8 cellular contexts compared by ENCODE assay signal in genomic region chr14:63544641-63545234, GRCh38. TPM values are rescaled to one million over a fixed set of nuclear protein-coding genes. Genes with fewer than 3 reads are reported as not detected.
DNase-seq lines count a peak whose midpoint lies in the region; ATAC-seq and TF ChIP-seq lines count a peak whose summit lies in the region.

No MANE protein-coding gene starts in this region.

- no peak for ATAC-seq in GM18868 (IDR thresholded peaks at IDR 0.05; ENCODE audit: unreplicated experiment)

- TF ChIP-seq CTCF in AG04450 (IDR thresholded peaks at IDR 0.05; ENCODE audit: low read depth, low read length) (peak; percentile 76), GM13976 (IDR thresholded peaks at IDR 0.05; ENCODE audit: borderline replicate concordance, control extremely low read depth, extremely low read depth, insufficient read depth, missing control alignments) (peak; percentile 59), fibroblast of the aortic adventitia (IDR thresholded peaks at IDR 0.05; ENCODE audit: insufficient read depth, low read length) (peak; percentile 78)

- no peaks in the 10 kb centered on the region for H3K27me3 ChIP-seq in AG04450 (ENCODE audit: control insufficient read depth, insufficient read depth, low read length)

- POLR2A ChIA-PET in AG04450 (lab: Yijun Ruan, JAX) = no interaction called here

- H3K27ac ChIP-seq in AG04450 (ENCODE audit: low read depth, low read length) = no peak overlapping the region

- DNase-seq in AG04450 (ENCODE audit: low read depth, low spot score) (no peak), GM13976 (ENCODE audit: low spot score) (no peak), SW480 (ENCODE audit: low spot score) (peak; percentile 17), fibroblast of the aortic adventitia (ENCODE audit: low read depth) (peak; percentile 63), superior temporal gyrus (ENCODE audit: extremely low spot score) (peak; percentile 76), mesenteric fat pad (ENCODE audit: low spot score) (no peak), NOMO-1 (lab: John Stamatoyannopoulos, UW; ENCODE audit: unreplicated experiment in 2 of 2) (no peak)

- H3K4me3 ChIP-seq in AG04450 (ENCODE audit: low read depth, low read length) = peak overlapping the region; percentile 89
- H3K4me3 ChIP-seq in fibroblast of the aortic adventitia (ENCODE audit: low read depth, low read length) = peak overlapping the region; percentile 95

- CTCF ChIA-PET in AG04450 (lab: Charles Lee) = interaction anchor here (0.5 to 2.5 kb wide), 9 partner anchors 13 to 156 kb away, joined by 3 to 35 read pairs (median 3); no protein-coding TSS in a partner anchor

- in situ Hi-C loops in GM13976 (cut with MboI; ENCODE audit: low sequenced_read_pairs, unreplicated experiment) = no loop called here

- no peaks in the 10 kb centered on the region for H3K9me3 ChIP-seq in AG04450 (ENCODE audit: control insufficient read depth, insufficient read depth, low read length)

RNA-seq across cellular contexts. Expression of gene PPP2R5E, which starts 1.6 kb away (rescaled TPM):
- 18.2 and 20.3 TPM in 2 replicates for polyA plus RNA-seq in AG04450 (2011; rRNA removed)
- 10.1 and 24.6 TPM in 2 replicates for polyA minus RNA-seq in AG04450 (2011; rRNA and poly(A)+ RNA removed)
- total RNA-seq in fibroblast of the aortic adventitia (ENCODE audit: low replicate concordance) (16.0 and 31.7 TPM in 2 replicates), mesenteric fat pad (36.0 TPM)

Comparison
In these comparisons a context has a peak if more than half of its experiments do, and no peak if none do; other contexts are left out.
1. DNase-seq: peak in SW480 (single experiment), fibroblast of the aortic adventitia (single experiment) and superior temporal gyrus (single experiment); none in AG04450 (single experiment), GM13976 (single experiment), mesenteric fat pad (single experiment) and NOMO-1 (0 of 2).
2. Peak in every context shown above with its lines, with median percentiles within 50 percentile points of each other: CTCF ChIP-seq.